In genomic region chr18:22670914-22671313, GRCh38 we compare ENCODE assay signal across 22 cellular contexts.
DNase-seq lines count a peak whose midpoint lies in the region; FAIRE-seq and TF ChIP-seq lines count a peak whose summit lies in the region.
"Had no signal": no experiment of that assay in that cellular context is flagged by ENCODE, and none has a peak within 500 bp of the region (broad histone marks: within the 10 kb centered on the region; RNA-seq: fewer than 3 reads in every experiment).

No MANE protein-coding gene starts in this region.

- no peaks in the 10 kb centered on the region for H3K36me3 ChIP-seq in GM23248 (ENCODE audit: low read depth)
- H3K36me3 ChIP-seq in adipocyte (ENCODE audit: control insufficient read depth, insufficient read depth, low read length, severe bottlenecking) = no peaks in the 10 kb centered on the region
- no peaks in the 10 kb centered on the region for H3K36me3 ChIP-seq in neural progenitor cell
- no peaks in the 10 kb centered on the region for H3K36me3 ChIP-seq in thyroid gland
- H3K36me3 ChIP-seq: right lobe of liver, vagina had no signal

- H3K9me3 Mint-ChIP-seq in neural progenitor cell = no peaks in the 10 kb centered on the region
- H3K9me3 Mint-ChIP-seq: endodermal cell; T-helper 2 cell treated with Interferon-gamma antibody and Interleukin-4, amounts not matched to agents 5 μg/mL and 100 μg/mL, for 36 hours had no signal

- intact Hi-C loops in thyroid gland (cut with DNase I) = no loop called here

- H3K9ac ChIP-seq in GM23248 (no peak overlapping the region), adipocyte (ENCODE audit: low read length) (no peak overlapping the region), neural progenitor cell (no peak overlapping the region)

- peak; percentile 18 for FAIRE-seq in GM18507 (lab: Jason Lieb, UNC)

- POLR2A ChIA-PET in RWPE1 (lab: Yijun Ruan, JAX; ENCODE audit: low non-redundant PET) = no interaction called here

- H3K4me1 ChIP-seq in GM23248 (ENCODE audit: insufficient read depth) (peaks cover 50% of the 10 kb centered on the region), adipocyte (ENCODE audit: control insufficient read depth, insufficient read depth, low read length) (peaks cover 31% of the 10 kb centered on the region), neural progenitor cell (no peaks in the 10 kb centered on the region), thyroid gland (no peaks in the 10 kb centered on the region)
- H3K4me1 ChIP-seq: vagina had no signal

- H3K4me2 ChIP-seq in GM23248 (ENCODE audit: unreplicated experiment) = peak overlapping the region; percentile 12
- H3K4me2 ChIP-seq in neural progenitor cell = no peak overlapping the region

- H3K9me3 ChIP-seq in GM23248 (ENCODE audit: low read depth) (no peaks in the 10 kb centered on the region), adipocyte (ENCODE audit: control insufficient read depth, low read length) (peaks cover 5% of the 10 kb centered on the region), neural progenitor cell (ENCODE audit: low read depth) (no peaks in the 10 kb centered on the region), thyroid gland (no peaks in the 10 kb centered on the region)
- H3K9me3 ChIP-seq: right lobe of liver, vagina had no signal

- H3K4me3 ChIP-seq in GM23248 (no peak overlapping the region), adipocyte (ENCODE audit: low read length) (no peak overlapping the region), neural progenitor cell (no peak overlapping the region), thyroid gland (replicated peaks in 1 of 3) (no peak overlapping the region)
- H3K4me3 ChIP-seq: right lobe of liver, vagina had no signal

- in situ Hi-C loops in GM23248 (cut with MboI) = no loop called here

- no peak overlapping the region for H3K27ac Mint-ChIP-seq in neural progenitor cell
- H3K27ac Mint-ChIP-seq: activated T-helper 17 cell treated with anti-CD3 and anti-CD28 coated beads, Interleukin-2, amount 50 U/mL, for 72 hours; CD8-positive, alpha-beta memory T cell; endodermal cell; T-helper 2 cell treated with Interferon-gamma antibody and Interleukin-4, amounts not matched to agents 5 μg/mL and 100 μg/mL, for 36 hours had no signal

- H3K36me3 Mint-ChIP-seq in neural progenitor cell = no peaks in the 10 kb centered on the region
- H3K36me3 Mint-ChIP-seq: CD8-positive, alpha-beta memory T cell had no signal

- H3F3A ChIP-seq in GM23248 (ENCODE audit: insufficient read depth) (peaks cover 33% of the 10 kb centered on the region), neural progenitor cell (ENCODE audit: low read depth) (no peaks in the 10 kb centered on the region)

- CTCF ChIA-PET in RWPE1 (lab: Yijun Ruan, JAX) = interaction anchor here (0.6 to 1.4 kb wide), 3 partner anchors 23 to 548 kb away, joined by 3 to 4 read pairs (median 3); no protein-coding TSS in a partner anchor

- H3K27ac ChIP-seq in GM23248 (no peak overlapping the region), neural progenitor cell (no peak overlapping the region), RWPE1 (no peak overlapping the region), thyroid gland (no peak overlapping the region)
- H3K27ac ChIP-seq: right lobe of liver, vagina had no signal

- no peak overlapping the region for H3K4me3 Mint-ChIP-seq in neural progenitor cell
- H3K4me3 Mint-ChIP-seq: activated T-helper 17 cell treated with anti-CD3 and anti-CD28 coated beads, Interleukin-2, amount 50 U/mL, for 72 hours; CD8-positive, alpha-beta memory T cell; endodermal cell; T-helper 2 cell treated with Interferon-gamma antibody and Interleukin-4, amounts not matched to agents 5 μg/mL and 100 μg/mL, for 36 hours had no signal

- H3K4me1 Mint-ChIP-seq in neural progenitor cell = peaks cover 14% of the 10 kb centered on the region
- H3K4me1 Mint-ChIP-seq: activated T-helper 17 cell treated with anti-CD3 and anti-CD28 coated beads, Interleukin-2, amount 50 U/mL, for 72 hours; CD8-positive, alpha-beta memory T cell had no signal

- no peaks in the 10 kb centered on the region for H3K9me2 ChIP-seq in GM23248 (ENCODE audit: insufficient read depth)

- TF ChIP-seq POLR2A in thyroid gland (IDR thresholded peaks at IDR 0.05) = no peak

- 88 to 92% methylated on average over 1 of the region's 1 CpG for WGBS in GM23248 (ENCODE audit: low coverage in 1 of 2, low lambda C conversion rate in 2 of 2, missing lambda C conversion rate in 2 of 2), 2 experiments
- WGBS in thyroid gland, 2 donors = 80 to 83% methylated on average over 1 of the region's 1 CpG

- TF ChIP-seq CTCF in neural progenitor cell (IDR thresholded peaks at IDR 0.05) = no peak
- TF ChIP-seq CTCF in RWPE1 (conservative IDR thresholded peaks at IDR 0.05; ENCODE audit: low read depth) = no peak
- no peak for TF ChIP-seq CTCF in thyroid gland (IDR thresholded peaks at IDR 0.05)

- H2AFZ ChIP-seq in GM23248 (peak overlapping the region; percentile 41), neural progenitor cell (replicated peaks) (peak overlapping the region; percentile 15)

- DNase-seq in GM18507 (ENCODE audit: extremely low spot score, insufficient read length, low read depth) = no peak
- DNase-seq in GM23248 = no peak
- peak; percentile 73 for DNase-seq in adipocyte (ENCODE audit: low read depth)
- DNase-seq in neural progenitor cell (ENCODE audit: low spot score) = no peak
- DNase-seq in Ammon's horn (ENCODE audit: low spot score) = no peak
- no peak for DNase-seq in AML-193 (lab: John Stamatoyannopoulos, UW)
- DNase-seq in RWPE1 (ENCODE audit: low spot score) = no peak
- no peak for DNase-seq in thyroid gland
- DNase-seq: activated CD4-positive, CD25-positive, alpha-beta regulatory T cell; CD8-positive, alpha-beta memory T cell; cerebellar nuclear complex; DMS79 treated with DMSO at 0.1 percent for 48 hours; endodermal cell; hippocampal formation; KBM-7; NCI-H2107; NCI-H526 treated with DMSO at 0.1 percent for 48 hours; OCI-M1; right lobe of liver had no signal

- H3K79me2 ChIP-seq in GM23248 (ENCODE audit: insufficient read depth) (no peaks in the 10 kb centered on the region), neural progenitor cell (ENCODE audit: low read depth) (no peaks in the 10 kb centered on the region)

- peaks cover 3% of the 10 kb centered on the region for H3K27me3 Mint-ChIP-seq in neural progenitor cell (ENCODE audit: insufficient read depth, low read depth)
- H3K27me3 Mint-ChIP-seq: activated T-helper 17 cell treated with anti-CD3 and anti-CD28 coated beads, Interleukin-2, amount 50 U/mL, for 72 hours had no signal

- H3K27me3 ChIP-seq in GM23248 (replicated peaks; ENCODE audit: insufficient read depth) = no peaks in the 10 kb centered on the region
- no peaks in the 10 kb centered on the region for H3K27me3 ChIP-seq in adipocyte (replicated peaks; ENCODE audit: control insufficient read depth, insufficient read depth, low read length)
- no peaks in the 10 kb centered on the region for H3K27me3 ChIP-seq in neural progenitor cell
- H3K27me3 ChIP-seq in thyroid gland = no peaks in the 10 kb centered on the region
- H3K27me3 ChIP-seq: right lobe of liver, vagina had no signal

- no peaks in the 10 kb centered on the region for H4K20me1 ChIP-seq in GM23248 (ENCODE audit: insufficient read depth)
- no peaks in the 10 kb centered on the region for H4K20me1 ChIP-seq in neural progenitor cell (ENCODE audit: low read depth)
